Comparison of ENCODE assay signal across 22 cellular contexts in the genomic region with DNA sequence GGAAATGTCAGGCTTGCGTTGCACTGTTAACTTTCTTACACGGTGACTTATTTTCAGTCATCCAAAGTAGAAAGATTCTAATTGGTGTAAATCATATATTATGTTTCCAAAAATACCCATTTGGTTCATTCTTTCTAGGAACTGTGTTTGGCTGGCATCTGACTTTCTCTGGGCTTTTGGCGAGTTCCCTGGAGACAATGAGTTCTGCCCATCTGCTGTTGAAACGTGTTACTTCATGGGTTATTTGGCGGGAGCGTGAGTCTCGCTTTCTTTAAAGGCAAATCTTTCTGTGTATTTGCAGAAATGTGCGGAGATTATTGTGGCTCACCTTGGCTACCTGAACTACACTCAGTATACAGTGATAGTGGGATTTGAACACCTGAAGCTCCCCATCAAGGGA.
"Had no signal": no experiment of that assay in that cellular context is flagged by ENCODE, and none has a peak within 500 bp of the region (broad histone marks: within the 10 kb centered on the region; RNA-seq: fewer than 3 reads in every experiment).

No MANE protein-coding gene starts in this region.

- H3K9me3 ChIP-seq: esophagus squamous epithelium, gastroesophageal sphincter, pancreas, suprapubic skin, tibial artery, upper lobe of left lung, vagina had no signal

- H3K4me3 Mint-ChIP-seq: neural crest cell had no signal

- ATAC-seq: gastroesophageal sphincter, left colon, left ventricle myocardium superior, pancreas, right cardiac atrium had no signal

- H3K27me3 Mint-ChIP-seq: progenitor cell of endocrine pancreas had no signal

- H3K4me3 ChIP-seq: esophagus squamous epithelium, gastroesophageal sphincter, lung, pancreas, suprapubic skin, tibial artery, upper lobe of left lung, vagina had no signal

- H3K27me3 ChIP-seq: esophagus squamous epithelium, gastroesophageal sphincter, pancreas, suprapubic skin, tibial artery, upper lobe of left lung, vagina had no signal

- DNase-seq: dermis blood vessel endothelial cell; esophagus squamous epithelium; foreskin fibroblast; kidney; left colon; left ventricle myocardium superior; mesenchymal stem cell; midbrain; nucleus accumbens; pancreas; right cardiac atrium; small intestine; stimulated activated CD4-positive, alpha-beta T cell treated with anti-CD3 and anti-CD28 coated beads, Interleukin-12 subunit alpha, Interleukin-12 subunit beta, amount 100 ng/mL, for 4 hours; stimulated activated naive CD4-positive, alpha-beta T cell treated with Interleukin-2 at 50 U/mL for 16 hours; tibial artery; upper lobe of left lung had no signal

- H3K9me3 Mint-ChIP-seq: neural crest cell had no signal

- H3K27ac Mint-ChIP-seq: progenitor cell of endocrine pancreas had no signal

- H3K27ac ChIP-seq: esophagus squamous epithelium, gastroesophageal sphincter, pancreas, suprapubic skin, tibial artery, upper lobe of left lung, vagina had no signal

- H3K4me1 ChIP-seq: esophagus squamous epithelium, gastroesophageal sphincter, pancreas, suprapubic skin, tibial artery, upper lobe of left lung, vagina had no signal
